In genomic region chr11:44950036-44950624, GRCh38 we compare ENCODE assay signal across 7 cellular contexts. TPM values are rescaled to one million over a fixed set of nuclear protein-coding genes. Genes with fewer than 3 reads are reported as not detected.
DNase-seq lines count a peak whose midpoint lies in the region; ATAC-seq and TF ChIP-seq lines count a peak whose summit lies in the region.

No MANE protein-coding gene starts in this region.

- H3K4me3 Mint-ChIP-seq in natural killer cell: peak overlapping the region; percentile 74

- no peaks in the 10 kb centered on the region for H3K36me3 ChIP-seq in endocrine pancreas (ENCODE audit: control insufficient read depth, insufficient read depth, low read length)
- H3K36me3 ChIP-seq in vagina: no peaks in the 10 kb centered on the region

- CTCF ChIA-PET in HEK293T (lab: Yijun Ruan, JAX): interaction anchor here (0.8 to 0.9 kb wide), 3 partner anchors 9 to 18 kb away, joined by 3 read pairs; no protein-coding TSS in a partner anchor

- ATAC-seq in natural killer cell: peak in 2 of 3 donors; percentile 14 to 25

- intact Hi-C loops in natural killer cell (cut with micrococcal nuclease) (no loop called here), vagina (cut with DNase I) (no loop called here)

- TF ChIP-seq POLR2A in vagina (IDR thresholded peaks at IDR 0.05): no peak

- no peaks in the 10 kb centered on the region for H3K9me3 ChIP-seq in endocrine pancreas (ENCODE audit: control insufficient read depth, low read length)
- no peaks in the 10 kb centered on the region for H3K9me3 ChIP-seq in vagina

- no peaks in the 10 kb centered on the region for H3K27me3 ChIP-seq in endocrine pancreas (ENCODE audit: control insufficient read depth, insufficient read depth, low read length)
- H3K27me3 ChIP-seq in vagina: no peaks in the 10 kb centered on the region

- peak overlapping the region; percentile 49 for H3K9ac ChIP-seq in endocrine pancreas (ENCODE audit: control insufficient read depth, insufficient read depth, low read length)

- POLR2A ChIA-PET in HEK293T (lab: Yijun Ruan, JAX): no interaction called here

- H3K27ac ChIP-seq in VCaP (peak overlapping the region; percentile 80), vagina (peak overlapping the region; percentile 79)

- H3K9me3 Mint-ChIP-seq in natural killer cell: no peaks in the 10 kb centered on the region

- DNase-seq in HEK293T (ENCODE audit: extremely low spot score) (peak; percentile 31), natural killer cell (no peak), vagina (ENCODE audit: extremely low spot score in 2 of 2) (no peak), NCI-H2107 (lab: John Stamatoyannopoulos, UW) (no peak), GDM1 (lab: John Stamatoyannopoulos, UW) (no peak)

- H3K27ac Mint-ChIP-seq in natural killer cell: no peak overlapping the region

- no peaks in the 10 kb centered on the region for H3K4me1 ChIP-seq in endocrine pancreas (ENCODE audit: control insufficient read depth, insufficient read depth, low read length)
- peaks cover 7% of the 10 kb centered on the region for H3K4me1 ChIP-seq in vagina

- H3K36me3 Mint-ChIP-seq in natural killer cell: no peaks in the 10 kb centered on the region

- H3K27me3 Mint-ChIP-seq in natural killer cell (ENCODE audit: low read depth in 2 of 2): peaks cover 0 to 19% of the 10 kb centered on the region in 2 donors

- H3K4me3 ChIP-seq in endocrine pancreas (ENCODE audit: control insufficient read depth, insufficient read depth, low read length) (no peak overlapping the region), vagina (peak overlapping the region; percentile 71 to 75)

- peaks cover 0 to 9% of the 10 kb centered on the region in 2 donors for H3K4me1 Mint-ChIP-seq in natural killer cell

- TF ChIP-seq CTCF in VCaP (conservative IDR thresholded peaks at IDR 0.05): no peak
- TF ChIP-seq CTCF in natural killer cell (IDR thresholded peaks at IDR 0.05): no peak
- no peak for TF ChIP-seq CTCF in vagina (IDR thresholded peaks at IDR 0.05)

TF ChIP-seq in HEK293T, 16 proteins besides CTCF, POLR2A, EP300 and RAD21:
- no peak for TF ChIP-seq SUZ12 (IDR thresholded peaks at IDR 0.05)
- TF ChIP-seq FOXK2 (IDR thresholded peaks at IDR 0.05): no peak
- no peak for TF ChIP-seq HDGF (IDR thresholded peaks at IDR 0.05; ENCODE audit: borderline replicate concordance)
- no peak for TF ChIP-seq ZNF384 (IDR thresholded peaks at IDR 0.05)
- no peak for TF ChIP-seq FOXM1 (IDR thresholded peaks at IDR 0.05; ENCODE audit: borderline replicate concordance)
- TF ChIP-seq NFRKB (IDR thresholded peaks at IDR 0.05): no peak
- TF ChIP-seq LEF1 (IDR thresholded peaks at IDR 0.05; ENCODE audit: borderline replicate concordance): no peak
- TF ChIP-seq TARDBP (IDR thresholded peaks at IDR 0.05): no peak
- no peak for TF ChIP-seq BHLHE40 (IDR thresholded peaks at IDR 0.05; ENCODE audit: borderline replicate concordance)
- TF ChIP-seq L3MBTL2 (conservative IDR thresholded peaks at IDR 0.05): no peak
- no peak for TF ChIP-seq SP1 (IDR thresholded peaks at IDR 0.05)
- no peak for TF ChIP-seq FOXA1 (IDR thresholded peaks at IDR 0.05)
- TF ChIP-seq, protein P1, sequence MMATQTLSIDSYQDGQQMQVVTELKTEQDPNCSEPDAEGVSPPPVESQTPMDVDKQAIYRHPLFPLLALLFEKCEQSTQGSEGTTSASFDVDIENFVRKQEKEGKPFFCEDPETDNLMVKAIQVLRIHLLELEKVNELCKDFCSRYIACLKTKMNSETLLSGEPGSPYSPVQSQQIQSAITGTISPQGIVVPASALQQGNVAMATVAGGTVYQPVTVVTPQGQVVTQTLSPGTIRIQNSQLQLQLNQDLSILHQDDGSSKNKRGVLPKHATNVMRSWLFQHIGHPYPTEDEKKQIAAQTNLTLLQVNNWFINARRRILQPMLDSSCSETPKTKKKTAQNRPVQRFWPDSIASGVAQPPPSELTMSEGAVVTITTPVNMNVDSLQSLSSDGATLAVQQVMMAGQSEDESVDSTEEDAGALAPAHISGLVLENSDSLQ (IDR thresholded peaks at IDR 0.05): no peak
- no peak for TF ChIP-seq ELF4 (IDR thresholded peaks at IDR 0.05)
- no peak for TF ChIP-seq ARNT (IDR thresholded peaks at IDR 0.05)
- no peak for TF ChIP-seq CTBP1 (IDR thresholded peaks at IDR 0.05; ENCODE audit: borderline replicate concordance)

RNA-seq across cellular contexts. Expression of gene TP53I11, which starts 0.6 kb away (rescaled TPM):
- total RNA-seq in natural killer cell (10 to 100 TPM in 1 of 3 donors, 1 to 10 TPM in 2; 3.7 to 13.9 (median 9.2) TPM), vagina (50.6 TPM)
